In genomic region chr16:49492090-49492801, GRCh38 we compare ENCODE assay signal across 9 cellular contexts.
DNase-seq lines count a peak whose midpoint lies in the region; ATAC-seq and TF ChIP-seq lines count a peak whose summit lies in the region.
"Had no signal": no experiment of that assay in that cellular context is flagged by ENCODE, and none has a peak within 500 bp of the region (broad histone marks: within the 10 kb centered on the region; RNA-seq: fewer than 3 reads in every experiment).

No MANE protein-coding gene starts in this region.

- H3K9me3 ChIP-seq in muscle layer of colon (ENCODE audit: low read length) = no peaks in the 10 kb centered on the region
- peaks cover 4% of the 10 kb centered on the region for H3K9me3 ChIP-seq in thoracic aorta

- DNase-seq in NCI-H1417 (lab: John Stamatoyannopoulos, UW) = peak; percentile 10 to 80 (median 79)
- no peak for DNase-seq in NCI-H1417 treated with DMSO at 0.1 percent for 48 hours (lab: John Stamatoyannopoulos, UW)
- DNase-seq in endothelial cell (ENCODE audit: low spot score) = peak; percentile 71
- DNase-seq in thoracic aorta (ENCODE audit: low spot score) = no peak

- H3K4me1 ChIP-seq in muscle layer of colon (ENCODE audit: insufficient read depth, low read length) = peaks cover 3% of the 10 kb centered on the region
- H3K4me1 ChIP-seq in thoracic aorta (ENCODE audit: control insufficient read depth in 1 of 2, low read depth in 2 of 2) = peaks cover 0 to 12% of the 10 kb centered on the region in 2 donors

- peak; percentile 44 for ATAC-seq in HG03442 (IDR thresholded peaks at IDR 0.05; ENCODE audit: unreplicated experiment)
- ATAC-seq in thoracic aorta (ENCODE audit: insufficient number of reproducible peaks, low FRiP score, low read depth) = no peak
- no peak for ATAC-seq in HG03457 (IDR thresholded peaks at IDR 0.05; ENCODE audit: unreplicated experiment)

- H3K27me3 Mint-ChIP-seq in endothelial cell (ENCODE audit: unreplicated experiment) = peaks cover 7% of the 10 kb centered on the region
- H3K27me3 Mint-ChIP-seq: activated naive CD4-positive, alpha-beta T cell treated with anti-CD3 and anti-CD28 coated beads, Interleukin-2, amount 50 U/mL, for 24 hours had no signal

- H3K27ac Mint-ChIP-seq in endothelial cell (ENCODE audit: unreplicated experiment) = no peak overlapping the region
- H3K27ac Mint-ChIP-seq: activated naive CD4-positive, alpha-beta T cell treated with anti-CD3 and anti-CD28 coated beads, Interleukin-2, amount 50 U/mL, for 24 hours had no signal

- H3K27me3 ChIP-seq in muscle layer of colon (ENCODE audit: control insufficient read depth in 1 of 2, insufficient read depth in 2 of 2, low read length in 2 of 2) = no peaks in the 10 kb centered on the region
- no peaks in the 10 kb centered on the region for H3K27me3 ChIP-seq in thoracic aorta (replicated peaks; ENCODE audit: insufficient read depth)

- peaks cover 27% of the 10 kb centered on the region for H3K4me1 Mint-ChIP-seq in endothelial cell (ENCODE audit: unreplicated experiment)

- TF ChIP-seq CTCF in VCaP (conservative IDR thresholded peaks at IDR 0.05) (peak; percentile 88), endothelial cell (IDR thresholded peaks at IDR 0.05; ENCODE audit: unreplicated experiment) (peak; percentile 95), thoracic aorta (IDR thresholded peaks at IDR 0.05) (peak; percentile 98)

- H3K27ac ChIP-seq in VCaP (no peak overlapping the region), muscle layer of colon (ENCODE audit: low read depth, low read length) (no peak overlapping the region), thoracic aorta (no peak overlapping the region)

- H3K36me3 Mint-ChIP-seq in endothelial cell (ENCODE audit: low read depth, unreplicated experiment) = peaks cover 16% of the 10 kb centered on the region
- H3K36me3 Mint-ChIP-seq: activated naive CD4-positive, alpha-beta T cell treated with anti-CD3 and anti-CD28 coated beads, Interleukin-2, amount 50 U/mL, for 24 hours had no signal

- H3K36me3 ChIP-seq in muscle layer of colon (ENCODE audit: insufficient read depth, low read length) (no peaks in the 10 kb centered on the region), thoracic aorta (no peaks in the 10 kb centered on the region)

- no peak overlapping the region for H3K9ac ChIP-seq in muscle layer of colon (ENCODE audit: low read length)

- no peak overlapping the region for H3K4me3 Mint-ChIP-seq in endothelial cell (ENCODE audit: unreplicated experiment)
- H3K4me3 Mint-ChIP-seq: activated naive CD4-positive, alpha-beta T cell treated with anti-CD3 and anti-CD28 coated beads, Interleukin-2, amount 50 U/mL, for 24 hours had no signal

- H3K4me3 ChIP-seq in muscle layer of colon (ENCODE audit: low read depth in 1 of 2, low read length in 2 of 2) = peak overlapping the region; percentile 16 to 45
- peak overlapping the region; percentile 66 for H3K4me3 ChIP-seq in thoracic aorta

- H3K9me3 Mint-ChIP-seq in endothelial cell (ENCODE audit: unreplicated experiment) = no peaks in the 10 kb centered on the region
- H3K9me3 Mint-ChIP-seq: activated naive CD4-positive, alpha-beta T cell treated with anti-CD3 and anti-CD28 coated beads, Interleukin-2, amount 50 U/mL, for 24 hours had no signal

Comparison
In these comparisons a context has a peak if more than half of its experiments do, and no peak if none do; other contexts are left out.
1. DNase-seq: peak in NCI-H1417 (3 of 3) and endothelial cell (single experiment); none in NCI-H1417 treated with DMSO at 0.1 percent for 48 hours (single experiment) and thoracic aorta (single experiment).
2. Peak in every context shown above with its lines, with median percentiles within 50 percentile points of each other: CTCF ChIP-seq.